Comparison of ENCODE assay signal across 14 cellular contexts in the genomic region with DNA sequence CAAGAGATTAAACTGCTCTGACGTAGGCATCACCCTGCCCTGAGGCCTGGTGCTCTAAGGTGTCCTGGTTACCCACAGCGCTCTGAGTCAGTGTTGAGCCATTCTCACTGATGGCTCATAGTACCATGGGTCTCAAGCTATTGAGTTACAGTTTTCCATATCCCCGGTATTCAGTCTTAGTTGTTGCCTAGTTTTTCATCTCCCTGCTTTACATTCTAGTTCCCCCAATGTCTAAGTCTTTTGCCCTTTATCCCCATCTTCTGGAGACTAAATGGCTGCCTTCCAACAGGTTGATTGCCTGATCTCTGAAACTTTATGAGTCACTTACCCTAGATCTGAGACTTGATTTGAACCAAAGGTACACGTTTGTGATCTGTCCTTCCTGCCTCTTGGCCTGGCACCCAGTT.
DNase-seq lines count a peak whose midpoint lies in the region; ATAC-seq and TF ChIP-seq lines count a peak whose summit lies in the region.
"Had no signal": no experiment of that assay in that cellular context is flagged by ENCODE, and none has a peak within 500 bp of the region (broad histone marks: within the 10 kb centered on the region; RNA-seq: fewer than 3 reads in every experiment).

No MANE protein-coding gene starts in this region.

- H3K27me3 Mint-ChIP-seq in activated CD4-positive, alpha-beta T cell treated with anti-CD3 and anti-CD28 coated beads, Interleukin-2, amount 10 ng/mL, durations not matched to agents 7 days and 5 days: no peaks in the 10 kb centered on the region
- H3K27me3 Mint-ChIP-seq in activated naive CD8-positive, alpha-beta T cell treated with anti-CD3 and anti-CD28 coated beads, Interleukin-2, amount 50 U/mL, for 24 hours: no peaks in the 10 kb centered on the region

- no peak overlapping the region for H3K4me3 Mint-ChIP-seq in activated CD4-positive, alpha-beta T cell treated with anti-CD3 and anti-CD28 coated beads, Interleukin-2, amount 10 ng/mL, durations not matched to agents 7 days and 5 days
- no peak overlapping the region for H3K4me3 Mint-ChIP-seq in activated naive CD8-positive, alpha-beta T cell treated with anti-CD3 and anti-CD28 coated beads, Interleukin-2, amount 50 U/mL, for 24 hours
- H3K4me3 Mint-ChIP-seq: neural crest cell had no signal

- intact Hi-C loops in psoas muscle (cut with DNase I): no loop called here

- H3K4me3 ChIP-seq in psoas muscle: no peak overlapping the region
- H3K4me3 ChIP-seq: smooth muscle cell had no signal

- no peak overlapping the region for H3K27ac ChIP-seq in psoas muscle

- no peaks in the 10 kb centered on the region for H3K36me3 ChIP-seq in psoas muscle (ENCODE audit: insufficient read depth in 1 of 2, low read depth in 1 of 2)

- TF ChIP-seq CTCF in GM10248 (IDR thresholded peaks at IDR 0.05; ENCODE audit: control extremely low read depth, extremely low read depth, low read depth, missing control alignments): no peak
- TF ChIP-seq CTCF in psoas muscle (IDR thresholded peaks at IDR 0.05): no peak

- WGBS in psoas muscle, 3 donors: 87 to 92% (median 91%) methylated on average over 4 of the region's 4 CpGs

- peaks cover 3% of the 10 kb centered on the region for H3K9me3 ChIP-seq in psoas muscle

- POLR2A ChIA-PET in activated CD4-positive, alpha-beta T cell treated with anti-CD3 and anti-CD28 coated beads, Interleukin-2, amount 10 ng/mL, durations not matched to agents 7 days and 5 days (lab: Charles Lee): no interaction called here
- POLR2A ChIA-PET in GM10248 (lab: Yijun Ruan, JAX): no interaction called here

- no peaks in the 10 kb centered on the region for H3K27me3 ChIP-seq in psoas muscle (ENCODE audit: insufficient read depth in 3 of 3, low read length in 2 of 3)

- peak; percentile 95 for ATAC-seq in activated naive CD8-positive, alpha-beta T cell treated with anti-CD3 and anti-CD28 coated beads, Interleukin-2, amount 50 U/mL, for 24 hours
- ATAC-seq in HG03159 (IDR thresholded peaks at IDR 0.05; ENCODE audit: unreplicated experiment): no peak
- ATAC-seq in psoas muscle: no peak
- ATAC-seq: left cardiac atrium had no signal

- no peak for DNase-seq in activated CD4-positive, alpha-beta T cell treated with anti-CD3 and anti-CD28 coated beads, Interleukin-2, amount 10 ng/mL, durations not matched to agents 7 days and 5 days
- no peak for DNase-seq in activated CD4-positive, alpha-beta T cell treated with anti-CD3 and anti-CD28 coated beads, Interleukin-2, amount 50 U/mL, for 1 hour
- DNase-seq in HPDE6-E6E7 (ENCODE audit: extremely low spot score): peak; percentile 96
- peak; percentile 24 for DNase-seq in activated naive CD8-positive, alpha-beta T cell treated with anti-CD3 and anti-CD28 coated beads, Interleukin-2, amount 50 U/mL, for 24 hours
- DNase-seq in myocyte (ENCODE audit: low read depth): peak; percentile 67
- no peak for DNase-seq in GM10248 (ENCODE audit: extremely low spot score)
- DNase-seq in psoas muscle: no peak
- DNase-seq: ACHN, glutamatergic neuron, left cardiac atrium, NCI-H187 treated with DMSO at 0.1 percent for 48 hours had no signal

- peak overlapping the region; percentile 68 for H3K27ac Mint-ChIP-seq in activated CD4-positive, alpha-beta T cell treated with anti-CD3 and anti-CD28 coated beads, Interleukin-2, amount 10 ng/mL, durations not matched to agents 7 days and 5 days
- no peak overlapping the region for H3K27ac Mint-ChIP-seq in activated naive CD8-positive, alpha-beta T cell treated with anti-CD3 and anti-CD28 coated beads, Interleukin-2, amount 50 U/mL, for 24 hours

- peaks cover 20% of the 10 kb centered on the region for H3K36me3 Mint-ChIP-seq in activated CD4-positive, alpha-beta T cell treated with anti-CD3 and anti-CD28 coated beads, Interleukin-2, amount 10 ng/mL, durations not matched to agents 7 days and 5 days (ENCODE audit: low read depth)
- no peaks in the 10 kb centered on the region for H3K36me3 Mint-ChIP-seq in activated naive CD8-positive, alpha-beta T cell treated with anti-CD3 and anti-CD28 coated beads, Interleukin-2, amount 50 U/mL, for 24 hours (ENCODE audit: low read depth)

- no peaks in the 10 kb centered on the region for H3K4me1 ChIP-seq in psoas muscle

- CTCF ChIA-PET in activated CD4-positive, alpha-beta T cell treated with anti-CD3 and anti-CD28 coated beads, Interleukin-2, amount 10 ng/mL, durations not matched to agents 7 days and 5 days (lab: Charles Lee): no interaction called here
- CTCF ChIA-PET in GM10248 (lab: Yijun Ruan, JAX): interaction anchor here (1.1 kb wide), 1 partner anchor 10 kb away, joined by 3 read pairs; no protein-coding TSS in a partner anchor

- H3K4me1 Mint-ChIP-seq in activated CD4-positive, alpha-beta T cell treated with anti-CD3 and anti-CD28 coated beads, Interleukin-2, amount 10 ng/mL, durations not matched to agents 7 days and 5 days: peaks cover 34% of the 10 kb centered on the region
- H3K4me1 Mint-ChIP-seq in activated naive CD8-positive, alpha-beta T cell treated with anti-CD3 and anti-CD28 coated beads, Interleukin-2, amount 50 U/mL, for 24 hours: peaks cover 25% of the 10 kb centered on the region
- H3K4me1 Mint-ChIP-seq: neural crest cell had no signal

- H3K9me3 Mint-ChIP-seq in activated CD4-positive, alpha-beta T cell treated with anti-CD3 and anti-CD28 coated beads, Interleukin-2, amount 10 ng/mL, durations not matched to agents 7 days and 5 days: peaks cover 38% of the 10 kb centered on the region
- H3K9me3 Mint-ChIP-seq in activated naive CD8-positive, alpha-beta T cell treated with anti-CD3 and anti-CD28 coated beads, Interleukin-2, amount 50 U/mL, for 24 hours: peaks cover 9% of the 10 kb centered on the region

Comparison
In these comparisons a context has a peak if more than half of its experiments do, and no peak if none do; other contexts are left out.
1. DNase-seq: peak in HPDE6-E6E7 (single experiment), activated naive CD8-positive, alpha-beta T cell treated with anti-CD3 and anti-CD28 coated beads, Interleukin-2, amount 50 U/mL, for 24 hours (single experiment) and myocyte (single experiment); none in activated CD4-positive, alpha-beta T cell treated with anti-CD3 and anti-CD28 coated beads, Interleukin-2, amount 10 ng/mL, durations not matched to agents 7 days and 5 days (single experiment), activated CD4-positive, alpha-beta T cell treated with anti-CD3 and anti-CD28 coated beads, Interleukin-2, amount 50 U/mL, for 1 hour (single experiment), GM10248 (single experiment) and psoas muscle (0 of 2).